Comparison of ENCODE assay signal across 8 cellular contexts in genomic region chr13:19864339-19865309, GRCh38. TPM values are rescaled to one million over a fixed set of nuclear protein-coding genes. Genes with fewer than 3 reads are reported as not detected.
A peak's percentile ranks its signal among the peaks of the same experiment; 100 is the strongest.
DNase-seq lines count a peak whose midpoint lies in the region; TF ChIP-seq lines count a peak whose summit lies in the region.

No MANE protein-coding gene starts in this region.

- H3K4me1 ChIP-seq in iPS DF 6.9 (ENCODE audit: control insufficient read depth, insufficient read depth, low read length) (no peaks in the 10 kb centered on the region), sigmoid colon (peaks cover 0 to 24% (median 21%) of the 10 kb centered on the region in 4 donors)

- peak overlapping the region; percentile 78 for H3K4me3 Mint-ChIP-seq in T-helper 2 cell treated with Interferon-gamma antibody and Interleukin-4, amounts not matched to agents 5 μg/mL and 100 μg/mL, for 36 hours

- TF ChIP-seq EP300 in sigmoid colon (IDR thresholded peaks at IDR 0.05) = no peak

- peaks cover 30% of the 10 kb centered on the region for H3K4me1 Mint-ChIP-seq in T-helper 2 cell treated with Interferon-gamma antibody and Interleukin-4, amounts not matched to agents 5 μg/mL and 100 μg/mL, for 36 hours (ENCODE audit: low read depth)

- in situ Hi-C loops in astrocyte of the spinal cord (cut with HindIII; ENCODE audit: low sequenced_read_pairs) = no loop called here

- peak overlapping the region; percentile 95 for H3K27ac Mint-ChIP-seq in T-helper 2 cell treated with Interferon-gamma antibody and Interleukin-4, amounts not matched to agents 5 μg/mL and 100 μg/mL, for 36 hours

- H3K9me3 ChIP-seq in iPS DF 6.9 (ENCODE audit: control insufficient read depth, insufficient read depth, low read length) = no peaks in the 10 kb centered on the region
- H3K9me3 ChIP-seq in sigmoid colon = no peaks in the 10 kb centered on the region

- intact Hi-C loops in sigmoid colon (cut with DNase I) = loop anchor here (1.0 to 10.0 kb wide), 4 partner anchors 94 to 910 kb away; partner anchors contain the start of genes EEF1AKMT1, MPHOSPH8 and ZMYM2

- H3K27ac ChIP-seq in iPS DF 6.9 (ENCODE audit: low read length) (no peak overlapping the region), sigmoid colon (peak overlapping the region; percentile 91 to 100 (median 100))

- H3K27me3 ChIP-seq in iPS DF 6.9 (ENCODE audit: control insufficient read depth, insufficient read depth, low read length) (no peaks in the 10 kb centered on the region), sigmoid colon (no peaks in the 10 kb centered on the region)

- H3K9me3 Mint-ChIP-seq in T-helper 2 cell treated with Interferon-gamma antibody and Interleukin-4, amounts not matched to agents 5 μg/mL and 100 μg/mL, for 36 hours = no peaks in the 10 kb centered on the region

- H3K4me3 ChIP-seq in HFF-Myc (replicated peaks; ENCODE audit: low read depth, low read length) = peak overlapping the region; percentile 78
- H3K4me3 ChIP-seq in astrocyte of the spinal cord (ENCODE audit: low read depth, low read length) = peak overlapping the region; percentile 49
- peak overlapping the region; percentile 53; the same call in 1 of the 2 replicates for H3K4me3 ChIP-seq in iPS DF 6.9 (ENCODE audit: low read length)
- H3K4me3 ChIP-seq in sigmoid colon = peak overlapping the region; percentile 66 to 95 (median 90)

- H3K36me3 ChIP-seq in iPS DF 6.9 (ENCODE audit: control insufficient read depth, insufficient read depth, low read length) (no peaks in the 10 kb centered on the region), sigmoid colon (no peaks in the 10 kb centered on the region)

- peaks cover 14% of the 10 kb centered on the region for H3K36me3 Mint-ChIP-seq in T-helper 2 cell treated with Interferon-gamma antibody and Interleukin-4, amounts not matched to agents 5 μg/mL and 100 μg/mL, for 36 hours (ENCODE audit: low read depth)

- no CpG with 5 or more reads among the region's 54 CpGs for WGBS in iPS DF 6.9 (ENCODE audit: insufficient coverage, insufficient read length)
- 6 to 7% methylated on average over 54 of the region's 54 CpGs for WGBS in sigmoid colon, 2 donors

- no peak for TF ChIP-seq POLR2A in sigmoid colon (IDR thresholded peaks at IDR 0.05)

- TF ChIP-seq CTCF in GM12872 (IDR thresholded peaks at IDR 0.05; ENCODE audit: insufficient read depth, low read depth, low read length) (peak; percentile 62), HFF-Myc (IDR thresholded peaks at IDR 0.05; ENCODE audit: low read depth, low read length, missing control alignments) (peak; percentile 61), astrocyte of the spinal cord (IDR thresholded peaks at IDR 0.05; ENCODE audit: low read depth, low read length) (peak; percentile 59), sigmoid colon (IDR thresholded peaks at IDR 0.05) (peak; percentile 42 to 77 (median 66))

- no peaks in the 10 kb centered on the region for H3K27me3 Mint-ChIP-seq in T-helper 2 cell treated with Interferon-gamma antibody and Interleukin-4, amounts not matched to agents 5 μg/mL and 100 μg/mL, for 36 hours (ENCODE audit: low read depth)

- DNase-seq in HFF-Myc (ENCODE audit: extremely low read depth, low read depth) (peak; percentile 46), NCI-H1105 (lab: John Stamatoyannopoulos, UW) (peak; percentile 26), astrocyte of the spinal cord (ENCODE audit: low read depth, low spot score) (peak; percentile 77), iPS DF 6.9 (ENCODE audit: low read depth, low spot score) (no peak), sigmoid colon (peak; percentile 83), HPDE6-E6E7 (ENCODE audit: extremely low spot score) (no peak)
- DNase-seq in T-helper 2 cell treated with Interferon-gamma antibody and Interleukin-4, amounts not matched to agents 5 μg/mL and 100 μg/mL, for 36 hours (ENCODE audit: low spot score) = peak; percentile 62

RNA-seq across cellular contexts. Expression of gene ZMYM5, which starts 1.2 kb away (rescaled TPM):
- total RNA-seq in sigmoid colon = 10 to 100 TPM; 14.7 to 24.5 (median 17.4) TPM
- polyA plus RNA-seq in sigmoid colon = 1 to 10 TPM; 6.2 to 6.6 (median 6.3) TPM

Comparison
In these comparisons a context has a peak if more than half of its experiments do, and no peak if none do; other contexts are left out.
1. DNase-seq: peak in HFF-Myc (single experiment), NCI-H1105 (single experiment), T-helper 2 cell treated with Interferon-gamma antibody and Interleukin-4, amounts not matched to agents 5 μg/mL and 100 μg/mL, for 36 hours (single experiment), astrocyte of the spinal cord (single experiment) and sigmoid colon (single experiment); none in iPS DF 6.9 (single experiment) and HPDE6-E6E7 (single experiment).
2. Peak in every context shown above with its lines, with median percentiles within 50 percentile points of each other: CTCF ChIP-seq and H3K4me3 ChIP-seq.